26 cellular contexts compared by ENCODE assay signal in genomic region chr4:60648774-60649173, GRCh38.
"Had no signal": no experiment of that assay in that cellular context is flagged by ENCODE, and none has a peak within 500 bp of the region (broad histone marks: within the 10 kb centered on the region; RNA-seq: fewer than 3 reads in every experiment).

No MANE protein-coding gene starts in this region.

- H3K4me3 ChIP-seq: ascending aorta, breast epithelium, coronary artery, dorsolateral prefrontal cortex, esophagus squamous epithelium had no signal

- H3K9me3 ChIP-seq: breast epithelium, esophagus squamous epithelium had no signal

- FAIRE-seq: frontal cortex had no signal

- H3K4me1 ChIP-seq: ascending aorta, breast epithelium, esophagus squamous epithelium had no signal

- H3K36me3 ChIP-seq: ascending aorta, breast epithelium, esophagus squamous epithelium had no signal

- DNase-seq: activated CD4-positive, alpha-beta memory T cell treated with anti-CD3 and anti-CD28 coated beads, Interleukin-2, amount 10 ng/mL, durations not matched to agents 7 days and 5 days; activated CD4-positive, alpha-beta T cell treated with anti-CD3 and anti-CD28 coated beads for 1 hour; activated CD4-positive, alpha-beta T cell treated with anti-CD3 and anti-CD28 coated beads for 4 hours; activated CD4-positive, alpha-beta T cell treated with anti-CD3 and anti-CD28 coated beads, Interleukin-2, amount 10 ng/mL, durations not matched to agents 7 days and 5 days; activated CD4-positive, alpha-beta T cell treated with anti-CD3 and anti-CD28 coated beads, Interleukin-2, amount 50 U/mL, for 4 hours; activated CD8-positive, alpha-beta memory T cell treated with anti-CD3 and anti-CD28 coated beads, Interleukin-2, amount 50 U/mL, for 48 hours; activated gamma-delta T cell; activated naive CD4-positive, alpha-beta T cell; activated naive CD4-positive, alpha-beta T cell treated with anti-CD3 and anti-CD28 coated beads, Interleukin-2, amount 10 ng/mL, durations not matched to agents 7 days and 5 days; activated naive CD8-positive, alpha-beta T cell treated with anti-CD3 and anti-CD28 coated beads, Interleukin-2, amount 10 ng/mL, durations not matched to agents 7 days and 5 days; activated T-cell treated with anti-CD3 and anti-CD28 coated beads for 4 hours; activated T-cell treated with anti-CD3 and anti-CD28 coated beads, Interleukin-2, amount 50 U/mL, for 24 hours; activated T-cell treated with anti-CD3 and anti-CD28 coated beads, Interleukin-2, amount 50 U/mL, for 72 hours; dorsolateral prefrontal cortex; effector memory CD4-positive, alpha-beta T cell; endodermal cell; esophagus squamous epithelium; head of caudate nucleus; T-helper 2 cell had no signal

- H3K27ac ChIP-seq: ascending aorta, breast epithelium, coronary artery, dorsolateral prefrontal cortex, esophagus squamous epithelium, VCaP had no signal

- ATAC-seq: activated naive CD4-positive, alpha-beta T cell treated with anti-CD3 and anti-CD28 coated beads, Interleukin-2, amount 50 U/mL, for 72 hours; activated T-cell treated with anti-CD3 and anti-CD28 coated beads, Interleukin-2, amount 50 U/mL, for 72 hours; WTC11 had no signal

- H3K27me3 ChIP-seq: ascending aorta, breast epithelium, dorsolateral prefrontal cortex, esophagus squamous epithelium had no signal
